ENCODE assay signal across 2 cellular contexts in the genomic region with DNA sequence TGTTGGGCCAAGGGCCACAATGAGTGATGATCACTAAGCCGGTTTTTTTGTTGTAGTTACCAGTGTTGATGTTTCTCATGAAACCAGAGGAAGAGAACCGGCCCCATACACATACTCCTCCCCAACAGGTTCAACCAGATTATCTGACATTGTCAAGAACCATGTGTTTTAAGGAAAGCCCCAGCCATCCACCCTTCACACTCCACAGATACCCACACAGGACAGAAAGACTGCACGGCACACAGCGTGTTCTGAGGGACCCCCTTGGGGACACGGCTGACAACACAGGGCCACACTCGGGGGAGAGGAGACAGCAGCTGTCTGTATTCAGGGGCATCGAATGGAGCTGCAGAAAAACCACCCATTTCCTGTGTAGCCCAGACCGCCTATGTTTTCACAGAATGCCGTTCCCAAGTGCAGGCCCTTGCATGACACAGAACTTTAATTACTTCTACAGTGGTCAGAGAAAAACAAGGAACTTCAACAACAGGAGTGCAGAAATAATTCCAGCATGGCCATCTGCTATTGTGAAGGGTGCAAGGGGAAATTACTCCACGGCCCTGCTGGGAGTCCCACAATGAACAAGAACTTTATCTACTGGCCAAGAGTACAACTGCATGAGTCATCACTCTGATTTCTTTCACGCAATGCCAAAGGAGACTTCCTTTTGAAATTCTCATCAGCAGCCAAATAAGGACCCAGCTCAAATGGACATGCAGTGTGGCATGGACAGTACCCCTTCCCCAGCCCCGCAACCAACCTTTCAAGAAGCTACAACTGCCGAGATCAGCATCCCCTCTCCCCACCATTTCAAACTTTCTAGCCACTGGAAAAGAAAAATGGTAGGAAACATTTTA.
TF ChIP-seq lines count a peak whose summit lies in the region.

No MANE protein-coding gene starts in this region.

TF ChIP-seq in SK-N-SH, 30 proteins besides CTCF, POLR2A, EP300 and RAD21 (continued from another document and continues in another):
- TF ChIP-seq, protein P1, sequence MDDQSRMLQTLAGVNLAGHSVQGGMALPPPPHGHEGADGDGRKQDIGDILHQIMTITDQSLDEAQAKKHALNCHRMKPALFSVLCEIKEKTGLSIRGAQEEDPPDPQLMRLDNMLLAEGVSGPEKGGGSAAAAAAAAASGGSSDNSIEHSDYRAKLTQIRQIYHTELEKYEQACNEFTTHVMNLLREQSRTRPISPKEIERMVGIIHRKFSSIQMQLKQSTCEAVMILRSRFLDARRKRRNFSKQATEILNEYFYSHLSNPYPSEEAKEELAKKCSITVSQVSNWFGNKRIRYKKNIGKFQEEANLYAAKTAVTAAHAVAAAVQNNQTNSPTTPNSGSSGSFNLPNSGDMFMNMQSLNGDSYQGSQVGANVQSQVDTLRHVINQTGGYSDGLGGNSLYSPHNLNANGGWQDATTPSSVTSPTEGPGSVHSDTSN (IDR thresholded peaks at IDR 0.05) = peak; percentile 34
- TF ChIP-seq NFIC (IDR thresholded peaks at IDR 0.05; ENCODE audit: borderline replicate concordance) (peak; percentile 76), RCOR1 (IDR thresholded peaks at IDR 0.05; ENCODE audit: low read length) (no peak), TAF1 (IDR thresholded peaks at IDR 0.05; ENCODE audit: borderline replicate concordance, low read depth, low read length) (peak; percentile 69; the same call in 1 of the 2 replicates), NRF1 (IDR thresholded peaks at IDR 0.05; ENCODE audit: low read depth, low read length) (no peak), MEF2A (IDR thresholded peaks at IDR 0.05; ENCODE audit: borderline replicate concordance, low read depth) (0 out of 2 replicates have a peak, but pooled peaks have one; percentile 38), SIN3A (IDR thresholded peaks at IDR 0.05; ENCODE audit: borderline replicate concordance, low read depth, low read length) (peak; percentile 93; the same call in 1 of the 2 replicates), CHD2 (IDR thresholded peaks at IDR 0.05; ENCODE audit: low read length, partially characterized antibody) (no peak), FOXJ3 (CRISPR knock-in tag; IDR thresholded peaks at IDR 0.05) (no peak), RFX5 (IDR thresholded peaks at IDR 0.05; ENCODE audit: low read length) (no peak), EZH2phosphoT487 (IDR thresholded peaks at IDR 0.05; ENCODE audit: borderline replicate concordance, low read depth) (no peak), FOSL2 (IDR thresholded peaks at IDR 0.05; ENCODE audit: borderline replicate concordance, low read depth) (peak; percentile 87; the same call in 1 of the 2 replicates), TEAD4 (IDR thresholded peaks at IDR 0.05; ENCODE audit: borderline replicate concordance, insufficient read depth) (peak; percentile 6; the same call in 1 of the 2 replicates), YY1 (IDR thresholded peaks at IDR 0.05; ENCODE audit: low read depth) (peak; percentile 4; the same call in 1 of the 2 replicates), SMC3 (IDR thresholded peaks at IDR 0.05; ENCODE audit: low read depth, low read length) (0 out of 2 replicates have a peak, but pooled peaks have one; percentile 6), FOXM1 (IDR thresholded peaks at IDR 0.05; ENCODE audit: low read depth) (no peak; the same call in 1 of the 2 replicates), ELF1 (IDR thresholded peaks at IDR 0.05) (0 out of 2 replicates have a peak, but pooled peaks have one; percentile 2), GATA2 (CRISPR knock-in tag; IDR thresholded peaks at IDR 0.05) (no peak)
- TF ChIP-seq, protein P2, sequence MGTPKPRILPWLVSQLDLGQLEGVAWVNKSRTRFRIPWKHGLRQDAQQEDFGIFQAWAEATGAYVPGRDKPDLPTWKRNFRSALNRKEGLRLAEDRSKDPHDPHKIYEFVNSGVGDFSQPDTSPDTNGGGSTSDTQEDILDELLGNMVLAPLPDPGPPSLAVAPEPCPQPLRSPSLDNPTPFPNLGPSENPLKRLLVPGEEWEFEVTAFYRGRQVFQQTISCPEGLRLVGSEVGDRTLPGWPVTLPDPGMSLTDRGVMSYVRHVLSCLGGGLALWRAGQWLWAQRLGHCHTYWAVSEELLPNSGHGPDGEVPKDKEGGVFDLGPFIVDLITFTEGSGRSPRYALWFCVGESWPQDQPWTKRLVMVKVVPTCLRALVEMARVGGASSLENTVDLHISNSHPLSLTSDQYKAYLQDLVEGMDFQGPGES (IDR thresholded peaks at IDR 0.05; ENCODE audit: low read depth, low read length) = no peak
- TF ChIP-seq, protein P3, sequence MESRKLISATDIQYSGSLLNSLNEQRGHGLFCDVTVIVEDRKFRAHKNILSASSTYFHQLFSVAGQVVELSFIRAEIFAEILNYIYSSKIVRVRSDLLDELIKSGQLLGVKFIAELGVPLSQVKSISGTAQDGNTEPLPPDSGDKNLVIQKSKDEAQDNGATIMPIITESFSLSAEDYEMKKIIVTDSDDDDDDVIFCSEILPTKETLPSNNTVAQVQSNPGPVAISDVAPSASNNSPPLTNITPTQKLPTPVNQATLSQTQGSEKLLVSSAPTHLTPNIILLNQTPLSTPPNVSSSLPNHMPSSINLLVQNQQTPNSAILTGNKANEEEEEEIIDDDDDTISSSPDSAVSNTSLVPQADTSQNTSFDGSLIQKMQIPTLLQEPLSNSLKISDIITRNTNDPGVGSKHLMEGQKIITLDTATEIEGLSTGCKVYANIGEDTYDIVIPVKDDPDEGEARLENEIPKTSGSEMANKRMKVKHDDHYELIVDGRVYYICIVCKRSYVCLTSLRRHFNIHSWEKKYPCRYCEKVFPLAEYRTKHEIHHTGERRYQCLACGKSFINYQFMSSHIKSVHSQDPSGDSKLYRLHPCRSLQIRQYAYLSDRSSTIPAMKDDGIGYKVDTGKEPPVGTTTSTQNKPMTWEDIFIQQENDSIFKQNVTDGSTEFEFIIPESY (IDR thresholded peaks at IDR 0.05; ENCODE audit: borderline replicate concordance, low read depth) = no peak
- TF ChIP-seq, protein P4, sequence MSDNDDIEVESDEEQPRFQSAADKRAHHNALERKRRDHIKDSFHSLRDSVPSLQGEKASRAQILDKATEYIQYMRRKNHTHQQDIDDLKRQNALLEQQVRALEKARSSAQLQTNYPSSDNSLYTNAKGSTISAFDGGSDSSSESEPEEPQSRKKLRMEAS (IDR thresholded peaks at IDR 0.05; ENCODE audit: low read depth) = peak; percentile 9
- TF ChIP-seq, protein P5, sequence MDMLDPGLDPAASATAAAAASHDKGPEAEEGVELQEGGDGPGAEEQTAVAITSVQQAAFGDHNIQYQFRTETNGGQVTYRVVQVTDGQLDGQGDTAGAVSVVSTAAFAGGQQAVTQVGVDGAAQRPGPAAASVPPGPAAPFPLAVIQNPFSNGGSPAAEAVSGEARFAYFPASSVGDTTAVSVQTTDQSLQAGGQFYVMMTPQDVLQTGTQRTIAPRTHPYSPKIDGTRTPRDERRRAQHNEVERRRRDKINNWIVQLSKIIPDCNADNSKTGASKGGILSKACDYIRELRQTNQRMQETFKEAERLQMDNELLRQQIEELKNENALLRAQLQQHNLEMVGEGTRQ (IDR thresholded peaks at IDR 0.05; ENCODE audit: borderline replicate concordance, low read depth, low read length) = no peak

TF ChIP-seq in K562, 482 proteins besides CTCF, POLR2A, EP300 and RAD21 (continued from another document and continues in another):
- TF ChIP-seq RBM22 (IDR thresholded peaks at IDR 0.05; ENCODE audit: low read depth, low read length, poor library complexity, severe bottlenecking) (no peak), SMARCE1 (IDR thresholded peaks at IDR 0.05) (peak; percentile 83), KDM4B (IDR thresholded peaks at IDR 0.05; ENCODE audit: borderline replicate concordance in 2 of 2, low read depth in 1 of 2) (peak in 1 of 2 experiments; percentile 51; a peak in 1 of 4 replicates), RNF2 (IDR thresholded peaks at IDR 0.05) (peak; percentile 66), ZNF57 (CRISPR knock-in tag; IDR thresholded peaks at IDR 0.05) (no peak), NFIC (IDR thresholded peaks at IDR 0.05) (peak; percentile 28; the same call in 1 of the 2 replicates), DDX20 (tag; IDR thresholded peaks at IDR 0.05; ENCODE audit: low read depth) (no peak), MAFG (tag; conservative IDR thresholded peaks at IDR 0.05) (peak; percentile 64), CEBPB (tag; IDR thresholded peaks at IDR 0.05) (peak; percentile 52; the same call in 1 of the 2 replicates), NCOA4 (IDR thresholded peaks at IDR 0.05; ENCODE audit: partially characterized antibody) (no peak)
- TF ChIP-seq, protein P6, sequence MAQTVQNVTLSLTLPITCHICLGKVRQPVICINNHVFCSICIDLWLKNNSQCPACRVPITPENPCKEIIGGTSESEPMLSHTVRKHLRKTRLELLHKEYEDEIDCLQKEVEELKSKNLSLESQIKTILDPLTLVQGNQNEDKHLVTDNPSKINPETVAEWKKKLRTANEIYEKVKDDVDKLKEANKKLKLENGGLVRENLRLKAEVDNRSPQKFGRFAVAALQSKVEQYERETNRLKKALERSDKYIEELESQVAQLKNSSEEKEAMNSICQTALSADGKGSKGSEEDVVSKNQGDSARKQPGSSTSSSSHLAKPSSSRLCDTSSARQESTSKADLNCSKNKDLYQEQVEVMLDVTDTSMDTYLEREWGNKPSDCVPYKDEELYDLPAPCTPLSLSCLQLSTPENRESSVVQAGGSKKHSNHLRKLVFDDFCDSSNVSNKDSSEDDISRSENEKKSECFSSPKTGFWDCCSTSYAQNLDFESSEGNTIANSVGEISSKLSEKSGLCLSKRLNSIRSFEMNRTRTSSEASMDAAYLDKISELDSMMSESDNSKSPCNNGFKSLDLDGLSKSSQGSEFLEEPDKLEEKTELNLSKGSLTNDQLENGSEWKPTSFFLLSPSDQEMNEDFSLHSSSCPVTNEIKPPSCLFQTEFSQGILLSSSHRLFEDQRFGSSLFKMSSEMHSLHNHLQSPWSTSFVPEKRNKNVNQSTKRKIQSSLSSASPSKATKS (CRISPR knock-in tag; IDR thresholded peaks at IDR 0.05) = no peak
- TF ChIP-seq, protein P7, sequence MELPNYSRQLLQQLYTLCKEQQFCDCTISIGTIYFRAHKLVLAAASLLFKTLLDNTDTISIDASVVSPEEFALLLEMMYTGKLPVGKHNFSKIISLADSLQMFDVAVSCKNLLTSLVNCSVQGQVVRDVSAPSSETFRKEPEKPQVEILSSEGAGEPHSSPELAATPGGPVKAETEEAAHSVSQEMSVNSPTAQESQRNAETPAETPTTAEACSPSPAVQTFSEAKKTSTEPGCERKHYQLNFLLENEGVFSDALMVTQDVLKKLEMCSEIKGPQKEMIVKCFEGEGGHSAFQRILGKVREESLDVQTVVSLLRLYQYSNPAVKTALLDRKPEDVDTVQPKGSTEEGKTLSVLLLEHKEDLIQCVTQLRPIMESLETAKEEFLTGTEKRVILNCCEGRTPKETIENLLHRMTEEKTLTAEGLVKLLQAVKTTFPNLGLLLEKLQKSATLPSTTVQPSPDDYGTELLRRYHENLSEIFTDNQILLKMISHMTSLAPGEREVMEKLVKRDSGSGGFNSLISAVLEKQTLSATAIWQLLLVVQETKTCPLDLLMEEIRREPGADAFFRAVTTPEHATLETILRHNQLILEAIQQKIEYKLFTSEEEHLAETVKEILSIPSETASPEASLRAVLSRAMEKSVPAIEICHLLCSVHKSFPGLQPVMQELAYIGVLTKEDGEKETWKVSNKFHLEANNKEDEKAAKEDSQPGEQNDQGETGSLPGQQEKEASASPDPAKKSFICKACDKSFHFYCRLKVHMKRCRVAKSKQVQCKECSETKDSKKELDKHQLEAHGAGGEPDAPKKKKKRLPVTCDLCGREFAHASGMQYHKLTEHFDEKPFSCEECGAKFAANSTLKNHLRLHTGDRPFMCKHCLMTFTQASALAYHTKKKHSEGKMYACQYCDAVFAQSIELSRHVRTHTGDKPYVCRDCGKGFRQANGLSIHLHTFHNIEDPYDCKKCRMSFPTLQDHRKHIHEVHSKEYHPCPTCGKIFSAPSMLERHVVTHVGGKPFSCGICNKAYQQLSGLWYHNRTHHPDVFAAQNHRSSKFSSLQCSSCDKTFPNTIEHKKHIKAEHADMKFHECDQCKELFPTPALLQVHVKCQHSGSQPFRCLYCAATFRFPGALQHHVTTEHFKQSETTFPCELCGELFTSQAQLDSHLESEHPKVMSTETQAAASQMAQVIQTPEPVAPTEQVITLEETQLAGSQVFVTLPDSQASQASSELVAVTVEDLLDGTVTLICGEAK (IDR thresholded peaks at IDR 0.05) = peak; percentile 95
- TF ChIP-seq, protein P7 (CRISPR knock-in tag; IDR thresholded peaks at IDR 0.05) = peak; percentile 68
- TF ChIP-seq, protein P8, sequence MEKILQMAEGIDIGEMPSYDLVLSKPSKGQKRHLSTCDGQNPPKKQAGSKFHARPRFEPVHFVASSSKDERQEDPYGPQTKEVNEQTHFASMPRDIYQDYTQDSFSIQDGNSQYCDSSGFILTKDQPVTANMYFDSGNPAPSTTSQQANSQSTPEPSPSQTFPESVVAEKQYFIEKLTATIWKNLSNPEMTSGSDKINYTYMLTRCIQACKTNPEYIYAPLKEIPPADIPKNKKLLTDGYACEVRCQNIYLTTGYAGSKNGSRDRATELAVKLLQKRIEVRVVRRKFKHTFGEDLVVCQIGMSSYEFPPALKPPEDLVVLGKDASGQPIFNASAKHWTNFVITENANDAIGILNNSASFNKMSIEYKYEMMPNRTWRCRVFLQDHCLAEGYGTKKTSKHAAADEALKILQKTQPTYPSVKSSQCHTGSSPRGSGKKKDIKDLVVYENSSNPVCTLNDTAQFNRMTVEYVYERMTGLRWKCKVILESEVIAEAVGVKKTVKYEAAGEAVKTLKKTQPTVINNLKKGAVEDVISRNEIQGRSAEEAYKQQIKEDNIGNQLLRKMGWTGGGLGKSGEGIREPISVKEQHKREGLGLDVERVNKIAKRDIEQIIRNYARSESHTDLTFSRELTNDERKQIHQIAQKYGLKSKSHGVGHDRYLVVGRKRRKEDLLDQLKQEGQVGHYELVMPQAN (IDR thresholded peaks at IDR 0.05; ENCODE audit: borderline replicate concordance) = 0 out of 2 replicates have a peak, but pooled peaks have one; percentile 27
- TF ChIP-seq, protein P9, sequence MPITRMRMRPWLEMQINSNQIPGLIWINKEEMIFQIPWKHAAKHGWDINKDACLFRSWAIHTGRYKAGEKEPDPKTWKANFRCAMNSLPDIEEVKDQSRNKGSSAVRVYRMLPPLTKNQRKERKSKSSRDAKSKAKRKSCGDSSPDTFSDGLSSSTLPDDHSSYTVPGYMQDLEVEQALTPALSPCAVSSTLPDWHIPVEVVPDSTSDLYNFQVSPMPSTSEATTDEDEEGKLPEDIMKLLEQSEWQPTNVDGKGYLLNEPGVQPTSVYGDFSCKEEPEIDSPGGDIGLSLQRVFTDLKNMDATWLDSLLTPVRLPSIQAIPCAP (CRISPR knock-in tag; IDR thresholded peaks at IDR 0.05; ENCODE audit: borderline replicate concordance) = no peak
